Comparison of ENCODE assay signal across 16 cellular contexts in genomic region chr11:6855971-6856542, GRCh38. TPM values are rescaled to one million over a fixed set of nuclear protein-coding genes. Genes with fewer than 3 reads are reported as not detected.
DNase-seq lines count a peak whose midpoint lies in the region; ATAC-seq, FAIRE-seq and TF ChIP-seq lines count a peak whose summit lies in the region.
"Had no signal": no experiment of that assay in that cellular context is flagged by ENCODE, and none has a peak within 500 bp of the region (broad histone marks: within the 10 kb centered on the region; RNA-seq: fewer than 3 reads in every experiment).

No MANE protein-coding gene starts in this region.

- H3K27ac ChIP-seq in astrocyte (ENCODE audit: low read depth, low read length) = no peak overlapping the region
- H3K27ac ChIP-seq: vagina had no signal

- no peak overlapping the region for H3K9ac ChIP-seq in astrocyte (ENCODE audit: low read length)

- no peak overlapping the region for H3K4me3 Mint-ChIP-seq in astrocyte (ENCODE audit: unreplicated experiment)
- H3K4me3 Mint-ChIP-seq: brain; stimulated activated memory B cell treated with anti-CD40 and anti-IgM and Interleukin-4, amounts not matched to agents 10 μg/mL and 1 μg/mL and 100 μg/mL, for 72 hours; T-cell had no signal

- H3K4me3 ChIP-seq in astrocyte (ENCODE audit: insufficient read depth, low read depth, low read length) = no peak overlapping the region
- H3K4me3 ChIP-seq: vagina had no signal

- H3K79me2 ChIP-seq in astrocyte (ENCODE audit: insufficient read depth, low read length) = no peaks in the 10 kb centered on the region

- no peak for TF ChIP-seq CTCF in astrocyte (IDR thresholded peaks at IDR 0.05; ENCODE audit: insufficient read depth, low read depth, low read length)

- FAIRE-seq in astrocyte (lab: Jason Lieb, UNC) = no peak
- no peak for FAIRE-seq in frontal cortex (lab: Jason Lieb, UNC)
- FAIRE-seq: endometrium had no signal

- no peaks in the 10 kb centered on the region for H3K4me1 Mint-ChIP-seq in astrocyte (ENCODE audit: low read depth, unreplicated experiment)
- H3K4me1 Mint-ChIP-seq: stimulated activated memory B cell treated with anti-CD40 and anti-IgM and Interleukin-4, amounts not matched to agents 10 μg/mL and 1 μg/mL and 100 μg/mL, for 72 hours; T-cell had no signal

- H3K9me3 Mint-ChIP-seq in astrocyte (ENCODE audit: unreplicated experiment) = peaks cover 12% of the 10 kb centered on the region

- H3K27ac Mint-ChIP-seq in astrocyte (ENCODE audit: unreplicated experiment) = no peak overlapping the region
- H3K27ac Mint-ChIP-seq: stimulated activated memory B cell treated with anti-CD40 and anti-IgM and Interleukin-4, amounts not matched to agents 10 μg/mL and 1 μg/mL and 100 μg/mL, for 72 hours; T-cell had no signal

- H3K36me3 ChIP-seq in astrocyte (ENCODE audit: insufficient read depth, low read length) = no peaks in the 10 kb centered on the region
- H3K36me3 ChIP-seq: vagina had no signal

- no peaks in the 10 kb centered on the region for H3K27me3 ChIP-seq in astrocyte (ENCODE audit: insufficient read depth, low read length)
- H3K27me3 ChIP-seq: vagina had no signal

- no peaks in the 10 kb centered on the region for H3K4me1 ChIP-seq in astrocyte (ENCODE audit: insufficient read depth, low read length)
- H3K4me1 ChIP-seq: vagina had no signal

- H4K20me1 ChIP-seq in astrocyte (ENCODE audit: insufficient read depth, low read length) = no peaks in the 10 kb centered on the region

- no peak overlapping the region for H2AFZ ChIP-seq in astrocyte (ENCODE audit: low read depth, low read length)

- H3K4me2 ChIP-seq in astrocyte (ENCODE audit: low read length) = no peak overlapping the region

- H3K9me3 ChIP-seq in astrocyte (ENCODE audit: insufficient read depth, low read depth, low read length) = no peaks in the 10 kb centered on the region
- H3K9me3 ChIP-seq: vagina had no signal

- peak; percentile 4 for DNase-seq in AG08396 (ENCODE audit: low spot score)
- DNase-seq in HS-5 (ENCODE audit: low read depth) = peak; percentile 26
- DNase-seq in astrocyte (ENCODE audit: low read depth) = peak; percentile 20
- DNase-seq in glomerular visceral epithelial cell (ENCODE audit: extremely low spot score) = peak; percentile 33
- DNase-seq in frontal cortex (ENCODE audit: low spot score in 2 of 2) = no peak
- DNase-seq: NCI-H2029; stimulated activated CD4-positive, alpha-beta T cell treated with anti-CD3 and anti-CD28 coated beads, Interleukin-2, amount 100 ng/mL, for 48 hours; T-cell had no signal

- peaks cover 2% of the 10 kb centered on the region for H3K36me3 Mint-ChIP-seq in astrocyte (ENCODE audit: low read depth, unreplicated experiment)
- H3K36me3 Mint-ChIP-seq: brain, T-cell had no signal

- ATAC-seq in HG02642 (IDR thresholded peaks at IDR 0.05; ENCODE audit: poor library complexity, unreplicated experiment) (no peak), GM18511 (IDR thresholded peaks at IDR 0.05; ENCODE audit: unreplicated experiment) (no peak), HG02571 (IDR thresholded peaks at IDR 0.05; ENCODE audit: unreplicated experiment) (no peak)
- ATAC-seq: stimulated activated memory B cell treated with anti-CD40 and anti-IgM and Interleukin-4, amounts not matched to agents 10 μg/mL and 1 μg/mL and 100 μg/mL, for 72 hours; T-cell had no signal

- no peaks in the 10 kb centered on the region for H3K27me3 Mint-ChIP-seq in astrocyte (ENCODE audit: low read depth, unreplicated experiment)
- H3K27me3 Mint-ChIP-seq: brain had no signal

RNA-seq across cellular contexts. Expression of gene OR10A2, which starts 6.8 kb away (rescaled TPM):
- total RNA-seq in astrocyte (not detected in 2 replicates), frontal cortex (not detected)
- total RNA-seq: posterior vena cava, T-cell, vagina had no signal

RNA-seq across cellular contexts. Expression of gene OR10A5, which starts 10.6 kb away (rescaled TPM):
- not detected in 2 replicates for total RNA-seq in astrocyte
- not detected for total RNA-seq in frontal cortex
- total RNA-seq: posterior vena cava, T-cell, vagina had no signal

RNA-seq across cellular contexts. Expression of gene OR10A4, which starts 20.4 kb away (rescaled TPM):
- total RNA-seq in astrocyte (not detected in 2 replicates), frontal cortex (not detected)
- total RNA-seq: posterior vena cava, T-cell, vagina had no signal

RNA-seq across cellular contexts. Expression of gene OR2D2, which starts 36.2 kb away (rescaled TPM):
- total RNA-seq in astrocyte (0.39 TPM in 1 of 2 replicates, not detected in the other), frontal cortex (0.41 TPM)
- total RNA-seq: posterior vena cava, T-cell, vagina had no signal

RNA-seq across cellular contexts. Expression of gene OR6A2, which starts 56.6 kb away (rescaled TPM):
- total RNA-seq in astrocyte (0.09 TPM in 1 of 2 replicates, not detected in the other), frontal cortex (0.41 TPM)
- total RNA-seq: vagina had no signal

Comparison
In these comparisons a context has a peak if more than half of its experiments do, and no peak if none do; other contexts are left out.
1. DNase-seq: peak in AG08396 (single experiment), HS-5 (single experiment), astrocyte (single experiment) and glomerular visceral epithelial cell (single experiment); none in frontal cortex (0 of 2).